Comparison of ENCODE assay signal across 8 cellular contexts in genomic region chr7:96322373-96322695, GRCh38. TPM values are rescaled to one million over a fixed set of nuclear protein-coding genes. Genes with fewer than 3 reads are reported as not detected.
DNase-seq lines count a peak whose midpoint lies in the region; ATAC-seq and TF ChIP-seq lines count a peak whose summit lies in the region.

No MANE protein-coding gene starts in this region.

- CTCF ChIA-PET in Calu3 (lab: Charles Lee) = no interaction called here

- peak overlapping the region; percentile 79 for H3K4me2 ChIP-seq in neural progenitor cell

- H3K27me3 ChIP-seq in colonic mucosa (no peaks in the 10 kb centered on the region), neural progenitor cell (no peaks in the 10 kb centered on the region)

- H3K36me3 ChIP-seq in KOPT-K1 (ENCODE audit: insufficient read depth, low read length) (no peaks in the 10 kb centered on the region), colonic mucosa (no peaks in the 10 kb centered on the region), neural progenitor cell (no peaks in the 10 kb centered on the region)

- H4K20me1 ChIP-seq in neural progenitor cell (ENCODE audit: low read depth) = peaks cover 8% of the 10 kb centered on the region

- H3K9me3 Mint-ChIP-seq in Calu3 (ENCODE audit: low read depth, unreplicated experiment) = no peaks in the 10 kb centered on the region
- no peaks in the 10 kb centered on the region for H3K9me3 Mint-ChIP-seq in neural progenitor cell

- no peak for ATAC-seq in HG02938 (IDR thresholded peaks at IDR 0.05; ENCODE audit: unreplicated experiment)

- intact Hi-C loops in Calu3 (cut with micrococcal nuclease; ENCODE audit: unreplicated experiment) (no loop called here), colonic mucosa (cut with DNase I) (no loop called here), posterior vena cava (cut with DNase I) (no loop called here)

- H3K9me3 ChIP-seq in KOPT-K1 (ENCODE audit: insufficient read depth, low read length, poor library complexity, severe bottlenecking) = no peaks in the 10 kb centered on the region
- H3K9me3 ChIP-seq in colonic mucosa = no peaks in the 10 kb centered on the region
- H3K9me3 ChIP-seq in neural progenitor cell (ENCODE audit: low read depth) = no peaks in the 10 kb centered on the region

- H3K9ac ChIP-seq in colonic mucosa (ENCODE audit: low read depth in 2 of 2, low read length in 2 of 2) (peak overlapping the region; percentile 82 to 87), neural progenitor cell (no peak overlapping the region)

- H2AFZ ChIP-seq in neural progenitor cell (replicated peaks) = peak overlapping the region; percentile 57

- peak overlapping the region; percentile 74 for H3K27ac ChIP-seq in KOPT-K1 (ENCODE audit: low read depth, low read length, poor library complexity, severe bottlenecking)
- H3K27ac ChIP-seq in colonic mucosa = peak overlapping the region; percentile 92
- H3K27ac ChIP-seq in neural progenitor cell = no peak overlapping the region

- H3K36me3 Mint-ChIP-seq in Calu3 (ENCODE audit: insufficient read depth, unreplicated experiment) (peaks cover 18% of the 10 kb centered on the region), neural progenitor cell (peaks cover 2% of the 10 kb centered on the region)

- H3K4me3 Mint-ChIP-seq in Calu3 (ENCODE audit: low read depth, unreplicated experiment) (peak overlapping the region; percentile 72), neural progenitor cell (peak overlapping the region; percentile 84)

- H3K79me2 ChIP-seq in neural progenitor cell (ENCODE audit: low read depth) = peaks cover 38% of the 10 kb centered on the region

- H3K27ac Mint-ChIP-seq in Calu3 (ENCODE audit: unreplicated experiment) = no peak overlapping the region
- no peak overlapping the region for H3K27ac Mint-ChIP-seq in neural progenitor cell

- H3K4me3 ChIP-seq in colonic mucosa (peak overlapping the region; percentile 85), neural progenitor cell (peak overlapping the region; percentile 68)

- peaks cover 20% of the 10 kb centered on the region for H3K4me1 Mint-ChIP-seq in Calu3 (ENCODE audit: low read depth, unreplicated experiment)
- H3K4me1 Mint-ChIP-seq in neural progenitor cell = peaks cover 12% of the 10 kb centered on the region

- H3F3A ChIP-seq in neural progenitor cell (ENCODE audit: low read depth) = peaks cover 5% of the 10 kb centered on the region

- H3K27me3 Mint-ChIP-seq in Calu3 (ENCODE audit: unreplicated experiment) (no peaks in the 10 kb centered on the region), neural progenitor cell (ENCODE audit: insufficient read depth, low read depth) (no peaks in the 10 kb centered on the region)

- no TSS peak for BruUV-seq in Calu3 (replicated peaks; lab: Mats Ljungman, UMichigan)

- DNase-seq in Calu3 (no peak), colonic mucosa (no peak), neural progenitor cell (ENCODE audit: low spot score) (no peak), NCI-H1694 (lab: John Stamatoyannopoulos, UW) (no peak), posterior vena cava (ENCODE audit: low spot score) (no peak), NCI-H187 (lab: John Stamatoyannopoulos, UW) (no peak)

- TF ChIP-seq CTCF in Calu3 (IDR thresholded peaks at IDR 0.05; ENCODE audit: unreplicated experiment) (no peak), colonic mucosa (IDR thresholded peaks at IDR 0.05) (no peak), neural progenitor cell (IDR thresholded peaks at IDR 0.05) (no peak)

- no peaks in the 10 kb centered on the region for H3K4me1 ChIP-seq in colonic mucosa
- no peaks in the 10 kb centered on the region for H3K4me1 ChIP-seq in neural progenitor cell

RNA-seq across cellular contexts. Expression of gene SLC25A13, which starts 0.4 kb away (rescaled TPM):
- total RNA-seq in Calu3 (2022) (18.1 and 23.4 TPM in 2 replicates), colonic mucosa (10 to 100 TPM; 36.4 to 45.2 TPM), neural progenitor cell (ENCODE audit: low replicate concordance) (83.3 and 87.8 TPM in 2 replicates), posterior vena cava (10 to 100 TPM; 26.4 to 27.3 TPM)
